ENCODE assay signal across 8 cellular contexts in genomic region chr4:109560687-109561452, GRCh38. TPM values are rescaled to one million over a fixed set of nuclear protein-coding genes. Genes with fewer than 3 reads are reported as not detected.
DNase-seq lines count a peak whose midpoint lies in the region; ATAC-seq, FAIRE-seq and TF ChIP-seq lines count a peak whose summit lies in the region.

No MANE protein-coding gene starts in this region.

- H3K36me3 ChIP-seq in ectodermal cell (ENCODE audit: control insufficient read depth, insufficient read depth, low read length) (no peaks in the 10 kb centered on the region), lower lobe of right lung (no peaks in the 10 kb centered on the region)

- intact Hi-C loops in activated CD4-positive, alpha-beta T cell treated with anti-CD3 and anti-CD28 coated beads, Interleukin-2, amount 10 ng/mL, durations not matched to agents 24 days and 14 days (cut with micrococcal nuclease): loop anchor here (1.0 to 10.0 kb wide), 8 partner anchors 13 to 634 kb away; partner anchors contain the start of genes CASP6, ELOVL6, GAR1 and SEC24B
- intact Hi-C loops in lower lobe of right lung (cut with DNase I): no loop called here

- H3K36me3 Mint-ChIP-seq in activated CD4-positive, alpha-beta T cell treated with anti-CD3 and anti-CD28 coated beads, Interleukin-2, amount 10 ng/mL, durations not matched to agents 24 days and 14 days (ENCODE audit: low read depth): peaks cover 29% of the 10 kb centered on the region

- H3K27ac Mint-ChIP-seq in activated CD4-positive, alpha-beta T cell treated with anti-CD3 and anti-CD28 coated beads, Interleukin-2, amount 10 ng/mL, durations not matched to agents 24 days and 14 days: peak overlapping the region; percentile 98

- no peaks in the 10 kb centered on the region for H3K27me3 Mint-ChIP-seq in activated CD4-positive, alpha-beta T cell treated with anti-CD3 and anti-CD28 coated beads, Interleukin-2, amount 10 ng/mL, durations not matched to agents 24 days and 14 days

- peak overlapping the region; percentile 95 for H3K4me3 Mint-ChIP-seq in activated CD4-positive, alpha-beta T cell treated with anti-CD3 and anti-CD28 coated beads, Interleukin-2, amount 10 ng/mL, durations not matched to agents 24 days and 14 days

- DNase-seq in GM18507 (ENCODE audit: extremely low spot score, insufficient read length, low read depth): peak; percentile 57
- DNase-seq in NCI-H146 (lab: John Stamatoyannopoulos, UW): peak; percentile 4
- peak; percentile 87 for DNase-seq in activated CD4-positive, alpha-beta T cell treated with anti-CD3 and anti-CD28 coated beads, Interleukin-2, amount 10 ng/mL, durations not matched to agents 24 days and 14 days
- DNase-seq in lower lobe of right lung: no peak
- peak; percentile 23 to 37 (median 32) for DNase-seq in stimulated activated CD4-positive, alpha-beta T cell treated with anti-CD3 and anti-CD28 coated beads, TNF-alpha, amount 100 ng/mL, for 4 hours (ENCODE audit: low read depth in 3 of 3)
- DNase-seq in NCI-H1436 (lab: John Stamatoyannopoulos, UW): no peak

- H3K9me3 ChIP-seq in ectodermal cell (ENCODE audit: control insufficient read depth, low read length): no peaks in the 10 kb centered on the region
- H3K9me3 ChIP-seq in lower lobe of right lung: no peaks in the 10 kb centered on the region

- H3K9me3 Mint-ChIP-seq in activated CD4-positive, alpha-beta T cell treated with anti-CD3 and anti-CD28 coated beads, Interleukin-2, amount 10 ng/mL, durations not matched to agents 24 days and 14 days: no peaks in the 10 kb centered on the region

- FAIRE-seq in GM18507 (lab: Jason Lieb, UNC): peak; percentile 97

- TF ChIP-seq CTCF in lower lobe of right lung (IDR thresholded peaks at IDR 0.05): no peak

- no peaks in the 10 kb centered on the region for H3K4me1 ChIP-seq in ectodermal cell (ENCODE audit: control insufficient read depth, insufficient read depth, low read length)
- H3K4me1 ChIP-seq in lower lobe of right lung: peaks cover 13% of the 10 kb centered on the region

- ATAC-seq in HG02642 (IDR thresholded peaks at IDR 0.05; ENCODE audit: poor library complexity, unreplicated experiment) (peak; percentile 61), lower lobe of right lung (peak; percentile 71 to 73)

- H3K4me3 ChIP-seq in ectodermal cell (ENCODE audit: insufficient read depth, low read depth, low read length) (peak overlapping the region; percentile 62), lower lobe of right lung (peak overlapping the region; percentile 89)

- H3K27me3 ChIP-seq in ectodermal cell (ENCODE audit: control insufficient read depth, insufficient read depth, low read length, poor library complexity, severe bottlenecking): peaks cover 37% of the 10 kb centered on the region
- no peaks in the 10 kb centered on the region for H3K27me3 ChIP-seq in lower lobe of right lung (ENCODE audit: low read depth)

- WGBS in ectodermal cell, 2 experiments: 1% methylated on average over 29 of the region's 29 CpGs

- H3K4me1 Mint-ChIP-seq in activated CD4-positive, alpha-beta T cell treated with anti-CD3 and anti-CD28 coated beads, Interleukin-2, amount 10 ng/mL, durations not matched to agents 24 days and 14 days: peaks cover 40% of the 10 kb centered on the region

- H3K27ac ChIP-seq in ectodermal cell (ENCODE audit: insufficient read depth, low read depth, low read length, poor library complexity, severe bottlenecking) (no peak overlapping the region), lower lobe of right lung (peak overlapping the region; percentile 92)

RNA-seq across cellular contexts. Expression of gene MCUB, which starts 0.8 kb away (rescaled TPM):
- total RNA-seq in activated CD4-positive, alpha-beta T cell treated with anti-CD3 and anti-CD28 coated beads, Interleukin-2, amount 10 ng/mL, durations not matched to agents 24 days and 14 days: 43.6 and 46.4 TPM in 2 replicates
- 5.6 TPM for polyA plus RNA-seq in ectodermal cell (2013, experiment 1 of 4)
- 5.3 TPM for polyA plus RNA-seq in ectodermal cell (2013, experiment 2 of 4)
- polyA plus RNA-seq in ectodermal cell (2013, experiment 3 of 4): 8.1 TPM
- 7.1 TPM for polyA plus RNA-seq in ectodermal cell (2013, experiment 4 of 4)
- total RNA-seq in lower lobe of right lung: 17.1 TPM

Comparison
In these comparisons a context has a peak if more than half of its experiments do, and no peak if none do; other contexts are left out.
1. DNase-seq: peak in GM18507 (single experiment), NCI-H146 (single experiment), activated CD4-positive, alpha-beta T cell treated with anti-CD3 and anti-CD28 coated beads, Interleukin-2, amount 10 ng/mL, durations not matched to agents 24 days and 14 days (single experiment) and stimulated activated CD4-positive, alpha-beta T cell treated with anti-CD3 and anti-CD28 coated beads, TNF-alpha, amount 100 ng/mL, for 4 hours (3 of 3); none in lower lobe of right lung (single experiment) and NCI-H1436 (single experiment).